8 cellular contexts compared by ENCODE assay signal in genomic region chr5:149581931-149582768, GRCh38. TPM values are rescaled to one million over a fixed set of nuclear protein-coding genes. Genes with fewer than 3 reads are reported as not detected.
DNase-seq lines count a peak whose midpoint lies in the region; ATAC-seq and TF ChIP-seq lines count a peak whose summit lies in the region.

No MANE protein-coding gene starts in this region.

- POLR2A ChIA-PET in naive thymus-derived CD4-positive, alpha-beta T cell (lab: Charles Lee): interaction anchor here (0.6 to 1.8 kb wide), 4 partner anchors 19 to 179 kb away, joined by 3 to 5 read pairs (median 4); partner anchors contain the start of gene CSNK1A1

- H3K4me1 ChIP-seq in OCI-LY1 (ENCODE audit: insufficient read depth, low read length, severe bottlenecking): peaks cover 9% of the 10 kb centered on the region
- peaks cover 0 to 4% of the 10 kb centered on the region in 2 donors for H3K4me1 ChIP-seq in naive thymus-derived CD4-positive, alpha-beta T cell (ENCODE audit: control insufficient read depth in 2 of 2, insufficient read depth in 2 of 2, low read length in 2 of 2)

- peaks cover 0 to 22% (median 0%) of the 10 kb centered on the region in 5 donors for H3K27me3 Mint-ChIP-seq in naive thymus-derived CD4-positive, alpha-beta T cell

- H3K27ac ChIP-seq in OCI-LY1 (ENCODE audit: low read depth, low read length, poor library complexity, severe bottlenecking): no peak overlapping the region
- no peak overlapping the region for H3K27ac ChIP-seq in naive thymus-derived CD4-positive, alpha-beta T cell (ENCODE audit: low read depth, low read length)

- H3K9me3 Mint-ChIP-seq in naive thymus-derived CD4-positive, alpha-beta T cell: no peaks in the 10 kb centered on the region

- no peaks in the 10 kb centered on the region for H3K9me3 ChIP-seq in OCI-LY1 (ENCODE audit: low read length)
- no peaks in the 10 kb centered on the region for H3K9me3 ChIP-seq in naive thymus-derived CD4-positive, alpha-beta T cell (ENCODE audit: control insufficient read depth in 2 of 3, low read length in 3 of 3)

- DNase-seq in DMS 273 treated with DMSO at 0.1 percent for 48 hours (lab: John Stamatoyannopoulos, UW): peak; percentile 75
- peak; percentile 17 to 21 for DNase-seq in erythroblast (lab: John Stamatoyannopoulos, UW)
- no peak for DNase-seq in naive thymus-derived CD4-positive, alpha-beta T cell
- DNase-seq in cortex of kidney (lab: John Stamatoyannopoulos, UW): no peak
- no peak for DNase-seq in SKM-1 (lab: John Stamatoyannopoulos, UW; ENCODE audit: unreplicated experiment)

- no peak for ATAC-seq in naive thymus-derived CD4-positive, alpha-beta T cell
- no peak for ATAC-seq in GM18517 (IDR thresholded peaks at IDR 0.05; ENCODE audit: unreplicated experiment)
- ATAC-seq in GM21367 (IDR thresholded peaks at IDR 0.05; ENCODE audit: unreplicated experiment): no peak

- no peak overlapping the region for H2AFZ ChIP-seq in OCI-LY1 (ENCODE audit: low read length)

- H3F3A ChIP-seq in OCI-LY1 (ENCODE audit: insufficient read depth, low read length): no peaks in the 10 kb centered on the region

- peaks cover 0 to 17% (median 8%) of the 10 kb centered on the region in 7 donors for H3K4me1 Mint-ChIP-seq in naive thymus-derived CD4-positive, alpha-beta T cell

- H3K9me2 ChIP-seq in OCI-LY1 (ENCODE audit: low read depth, low read length): no peaks in the 10 kb centered on the region

- TF ChIP-seq CTCF in OCI-LY1 (IDR thresholded peaks at IDR 0.05; ENCODE audit: low read length): no peak

- H3K36me3 Mint-ChIP-seq in naive thymus-derived CD4-positive, alpha-beta T cell: peaks cover 0 to 1% (median 0%) of the 10 kb centered on the region in 5 donors

- no peaks in the 10 kb centered on the region for H3K36me3 ChIP-seq in OCI-LY1 (ENCODE audit: insufficient read depth, low read length)
- H3K36me3 ChIP-seq in naive thymus-derived CD4-positive, alpha-beta T cell (ENCODE audit: control insufficient read depth in 2 of 3, insufficient read depth in 3 of 3, low read length in 3 of 3): no peaks in the 10 kb centered on the region

- CTCF ChIA-PET in naive thymus-derived CD4-positive, alpha-beta T cell (lab: Charles Lee): no interaction called here

- H3K27ac Mint-ChIP-seq in naive thymus-derived CD4-positive, alpha-beta T cell: peak overlapping the region in 2 of 9 donors; percentile 33 to 68

- no peaks in the 10 kb centered on the region for H4K20me1 ChIP-seq in OCI-LY1 (ENCODE audit: insufficient read depth, low read length)

- H3K4me3 Mint-ChIP-seq in naive thymus-derived CD4-positive, alpha-beta T cell: peak overlapping the region in 9 of 10 donors; percentile 72 to 87 (median 80)

- no peak overlapping the region for H3K9ac ChIP-seq in OCI-LY1 (ENCODE audit: low read length)

- H3K27me3 ChIP-seq in OCI-LY1 (ENCODE audit: insufficient read depth, low read length): peaks cover 4% of the 10 kb centered on the region; the same call in 1 of the 2 replicates
- no peaks in the 10 kb centered on the region for H3K27me3 ChIP-seq in naive thymus-derived CD4-positive, alpha-beta T cell (ENCODE audit: control insufficient read depth in 2 of 2, insufficient read depth in 2 of 2, low read length in 2 of 2)

- peak overlapping the region; percentile 70; the same call in 1 of the 2 replicates for H3K4me2 ChIP-seq in OCI-LY1 (ENCODE audit: low read length)

- TF ChIP-seq POLR2A in erythroblast (IDR thresholded peaks at IDR 0.05; ENCODE audit: low read length): no peak

- no peaks in the 10 kb centered on the region for H3K79me2 ChIP-seq in OCI-LY1 (ENCODE audit: insufficient read depth, low read length)

- H3K4me3 ChIP-seq in OCI-LY1 (ENCODE audit: low read depth, low read length, poor library complexity, severe bottlenecking): peak overlapping the region; percentile 55
- no peak overlapping the region for H3K4me3 ChIP-seq in naive thymus-derived CD4-positive, alpha-beta T cell (ENCODE audit: low read length)

- intact Hi-C loops in naive thymus-derived CD4-positive, alpha-beta T cell (cut with micrococcal nuclease): loop anchor here in 1 of 2 donors (5.0 kb wide), 1 partner anchor 35 kb away; no protein-coding TSS in a partner anchor

RNA-seq across cellular contexts. Expression of gene ARHGEF37, which starts 0.9 kb away (rescaled TPM):
- 1 to 10 TPM in 1 of 5 experiments, under 1 TPM in 3, not detected in 1; 0.43 to 1.8 (median 0.80) TPM for total RNA-seq in naive thymus-derived CD4-positive, alpha-beta T cell
- under 1 TPM; 0.46 to 0.47 TPM for polyA plus RNA-seq in naive thymus-derived CD4-positive, alpha-beta T cell

RNA-seq across cellular contexts. Expression of gene CSNK1A1, which starts 30.9 kb away (rescaled TPM):
- total RNA-seq in naive thymus-derived CD4-positive, alpha-beta T cell: 100 to 1,000 TPM; 168 to 217 (median 181) TPM
- 100 to 1,000 TPM; 146 to 164 TPM for polyA plus RNA-seq in naive thymus-derived CD4-positive, alpha-beta T cell

Comparison
In these comparisons a context has a peak if more than half of its experiments do, and no peak if none do; other contexts are left out.
1. DNase-seq: peak in DMS 273 treated with DMSO at 0.1 percent for 48 hours (single experiment) and erythroblast (2 of 2); none in naive thymus-derived CD4-positive, alpha-beta T cell (0 of 9), cortex of kidney (single experiment) and SKM-1 (single experiment).